ENCODE assay signal across 20 cellular contexts in the genomic region with DNA sequence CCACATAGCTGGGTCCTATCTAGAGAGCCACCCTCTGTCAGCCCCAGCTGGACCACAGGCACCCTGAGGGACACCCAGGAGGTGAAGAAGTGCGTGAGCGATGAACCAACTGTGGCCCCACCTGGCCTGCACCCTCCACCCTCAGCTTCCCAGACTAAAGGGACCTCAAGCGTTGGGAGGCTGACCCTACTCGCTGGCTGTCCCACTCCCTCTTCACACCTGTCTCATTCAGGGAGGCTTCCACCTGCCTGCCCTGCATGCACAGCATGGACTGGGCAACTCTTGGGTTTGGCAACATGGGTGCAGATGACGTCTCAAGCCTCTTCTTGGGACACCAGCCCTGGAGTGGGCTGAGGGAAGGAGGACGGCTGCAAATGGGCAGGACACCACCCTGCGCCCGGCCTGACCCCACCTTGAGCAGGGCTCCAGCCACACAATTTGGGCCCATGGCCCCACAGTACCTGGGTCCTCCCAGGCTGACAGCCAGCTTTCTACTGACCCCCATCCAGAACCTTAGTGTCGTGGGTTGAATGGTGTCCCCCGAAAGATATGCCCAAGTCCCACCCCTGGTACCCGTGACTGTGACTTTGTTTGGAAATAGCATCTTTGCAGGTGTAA. TPM values are rescaled to one million over a fixed set of nuclear protein-coding genes. Genes with fewer than 3 reads are reported as not detected.
DNase-seq lines count a peak whose midpoint lies in the region; ATAC-seq and TF ChIP-seq lines count a peak whose summit lies in the region.
"Had no signal": no experiment of that assay in that cellular context is flagged by ENCODE, and none has a peak within 500 bp of the region (broad histone marks: within the 10 kb centered on the region; RNA-seq: fewer than 3 reads in every experiment).

No MANE protein-coding gene starts in this region.

- no peak overlapping the region for H3K4me3 Mint-ChIP-seq in endothelial cell (ENCODE audit: unreplicated experiment)
- H3K4me3 Mint-ChIP-seq: CD4-positive, alpha-beta T cell; GM23338 had no signal

- ATAC-seq in RWPE2 (ENCODE audit: low read depth) (no peak), HG03565 (IDR thresholded peaks at IDR 0.05; ENCODE audit: unreplicated experiment) (no peak)
- ATAC-seq: GM12878, GM23338, HCT116 had no signal

- H3K27me3 Mint-ChIP-seq in endothelial cell (ENCODE audit: unreplicated experiment) = peaks cover 10% of the 10 kb centered on the region

- H3K4me1 ChIP-seq in RWPE2 (ENCODE audit: insufficient read depth, poor library complexity, severe bottlenecking) (no peaks in the 10 kb centered on the region), sigmoid colon (peaks cover 0 to 7% (median 7%) of the 10 kb centered on the region in 4 donors)
- H3K4me1 ChIP-seq: A549, Caco-2 had no signal

- intact Hi-C loops in sigmoid colon (cut with DNase I) = no loop called here

- no peak for TF ChIP-seq EP300 in sigmoid colon (IDR thresholded peaks at IDR 0.05)

- H3K4me3 ChIP-seq in RWPE2 (ENCODE audit: severe bottlenecking) = no peak overlapping the region
- no peak overlapping the region for H3K4me3 ChIP-seq in sigmoid colon
- H3K4me3 ChIP-seq: A549, GM12878, GM23338 had no signal

- no peak overlapping the region for H3K27ac Mint-ChIP-seq in endothelial cell (ENCODE audit: unreplicated experiment)
- H3K27ac Mint-ChIP-seq: CD4-positive, alpha-beta T cell; GM23338 had no signal

- no peak for TF ChIP-seq POLR2A in sigmoid colon (IDR thresholded peaks at IDR 0.05)

- no peaks in the 10 kb centered on the region for H3K9me3 Mint-ChIP-seq in endothelial cell (ENCODE audit: unreplicated experiment)
- H3K9me3 Mint-ChIP-seq: CD4-positive, alpha-beta T cell; GM23338 had no signal

- no peak overlapping the region for H3K27ac ChIP-seq in RWPE2 (ENCODE audit: poor library complexity, severe bottlenecking)
- no peak overlapping the region for H3K27ac ChIP-seq in sigmoid colon
- H3K27ac ChIP-seq: A549 had no signal

- TF ChIP-seq CTCF in RWPE2 (IDR thresholded peaks at IDR 0.05; ENCODE audit: poor library complexity, severe bottlenecking) (no peak), endothelial cell (IDR thresholded peaks at IDR 0.05; ENCODE audit: unreplicated experiment) (no peak), sigmoid colon (IDR thresholded peaks at IDR 0.05) (no peak)

- WGBS in sigmoid colon, 2 donors = 86 to 92% methylated on average over 11 of the region's 11 CpGs

- H3K36me3 ChIP-seq in RWPE2 (ENCODE audit: low read depth) (no peaks in the 10 kb centered on the region), sigmoid colon (no peaks in the 10 kb centered on the region)

- H3K9me3 ChIP-seq in RWPE2 (ENCODE audit: severe bottlenecking) = no peaks in the 10 kb centered on the region
- H3K9me3 ChIP-seq in sigmoid colon = no peaks in the 10 kb centered on the region
- H3K9me3 ChIP-seq: A549, Caco-2 had no signal

- no peaks in the 10 kb centered on the region for H3K36me3 Mint-ChIP-seq in endothelial cell (ENCODE audit: low read depth, unreplicated experiment)

- peak; percentile 3 for DNase-seq in activated CD8-positive, alpha-beta memory T cell treated with anti-CD3 and anti-CD28 coated beads, Interleukin-2, amount 50 U/mL, for 4 hours
- DNase-seq in activated CD8-positive, alpha-beta memory T cell treated with anti-CD3 and anti-CD28 coated beads, Interleukin-2, amount 50 U/mL, for 48 hours = no peak
- peak; percentile 42 for DNase-seq in RWPE2 (ENCODE audit: low spot score)
- DNase-seq in endothelial cell (ENCODE audit: low spot score) = peak; percentile 2
- DNase-seq in sigmoid colon = peak; percentile 46
- DNase-seq in epidermal melanocyte (ENCODE audit: insufficient read length, low spot score) = no peak
- no peak for DNase-seq in effector CD8-positive, alpha-beta T cell (lab: John Stamatoyannopoulos, UW)
- DNase-seq: Caco-2, MM.1S, NCI-H1092 treated with DMSO at 0.1 percent for 48 hours, NCI-H82 had no signal

- H3K4me1 Mint-ChIP-seq in endothelial cell (ENCODE audit: unreplicated experiment) = peaks cover 4% of the 10 kb centered on the region

- H3K27me3 ChIP-seq in RWPE2 (ENCODE audit: insufficient read depth, poor library complexity, severe bottlenecking) (peaks cover 46% of the 10 kb centered on the region), sigmoid colon (peaks cover 4 to 79% (median 43%) of the 10 kb centered on the region in 3 donors)

RNA-seq across cellular contexts. Expression of gene TMEM179, which starts 2.1 kb away (rescaled TPM):
- total RNA-seq in endothelial cell (ENCODE audit: unreplicated experiment) = 0.54 TPM
- 1 to 10 TPM; 1.4 to 5.4 (median 2.8) TPM for total RNA-seq in sigmoid colon
- polyA plus RNA-seq in sigmoid colon = 1 to 10 TPM in 1 of 3 donors, not detected in 2; 4.2 TPM
- total RNA-seq: Caco-2; CD4-positive, alpha-beta T cell; GM12878; LHCN-M2; RPMI7951 had no signal
- polyA plus RNA-seq: GM12878 had no signal

RNA-seq across cellular contexts. Expression of gene C14orf180, which starts 22.9 kb away (rescaled TPM):
- total RNA-seq in endothelial cell (ENCODE audit: unreplicated experiment) (not detected), sigmoid colon (1 to 10 TPM in 1 of 4 donors, under 1 TPM in 2, not detected in 1; 0.16 to 5.0 (median 0.55) TPM)
- polyA plus RNA-seq in sigmoid colon = 1 to 10 TPM in 1 of 3 donors, under 1 TPM in 2; 0.46 to 1.6 (median 0.60) TPM
- total RNA-seq: Caco-2; CD4-positive, alpha-beta T cell; GM12878; GM23338; LHCN-M2; RPMI7951 had no signal
- polyA plus RNA-seq: A549, BJ, GM12878, GM23338 had no signal

Comparison
In these comparisons a context has a peak if more than half of its experiments do, and no peak if none do; other contexts are left out.
1. DNase-seq: peak in activated CD8-positive, alpha-beta memory T cell treated with anti-CD3 and anti-CD28 coated beads, Interleukin-2, amount 50 U/mL, for 4 hours (single experiment), RWPE2 (single experiment), endothelial cell (single experiment) and sigmoid colon (single experiment); none in activated CD8-positive, alpha-beta memory T cell treated with anti-CD3 and anti-CD28 coated beads, Interleukin-2, amount 50 U/mL, for 48 hours (single experiment), epidermal melanocyte (single experiment) and effector CD8-positive, alpha-beta T cell (single experiment).